In genomic region chrX:41875142-41875541, GRCh38 we compare ENCODE assay signal across 22 cellular contexts. TPM values are rescaled to one million over a fixed set of nuclear protein-coding genes. Genes with fewer than 3 reads are reported as not detected.
DNase-seq lines count a peak whose midpoint lies in the region; ATAC-seq and TF ChIP-seq lines count a peak whose summit lies in the region.
"Had no signal": no experiment of that assay in that cellular context is flagged by ENCODE, and none has a peak within 500 bp of the region (broad histone marks: within the 10 kb centered on the region; RNA-seq: fewer than 3 reads in every experiment).

No MANE protein-coding gene starts in this region.

- DNase-seq in AG10803 (ENCODE audit: low read depth) (peak; percentile 11), astrocyte of the spinal cord (ENCODE audit: low read depth, low spot score) (peak; percentile 29), kidney glomerular epithelial cell (lab: John Stamatoyannopoulos, UW) (peak; percentile 4), MM.1S (no peak), DMS79 treated with DMSO at 0.1 percent for 48 hours (lab: John Stamatoyannopoulos, UW) (no peak)
- DNase-seq in natural killer cell treated with Interleukin-12 subunit alpha and Interleukin-12 subunit beta and Interleukin-15 and Interleukin-18, amount 100 ng/mL, for 72 hours (ENCODE audit: low spot score) = no peak
- DNase-seq: BE2C; CD4-positive, CD25-positive, alpha-beta regulatory T cell; DMS153; EL; HFFc6; KBM-7; NCI-H1417; NCI-H187 treated with DMSO at 0.1 percent for 48 hours; NCI-H526; PC-3; SIG-M5 had no signal

- H3K27me3 Mint-ChIP-seq in natural killer cell treated with Interleukin-12 subunit alpha and Interleukin-12 subunit beta and Interleukin-15 and Interleukin-18, amount 100 ng/mL, for 72 hours = peaks cover 0 to 4% of the 10 kb centered on the region in 2 donors
- H3K27me3 Mint-ChIP-seq: CD4-positive, CD25-positive, alpha-beta regulatory T cell had no signal

- H3K9me2 ChIP-seq in MM.1S (replicated peaks; ENCODE audit: insufficient read depth, low read length) = no peaks in the 10 kb centered on the region

- no peak for ATAC-seq in GM21390 (IDR thresholded peaks at IDR 0.05; ENCODE audit: unreplicated experiment)
- ATAC-seq in natural killer cell treated with Interleukin-12 subunit alpha and Interleukin-12 subunit beta and Interleukin-15 and Interleukin-18, amount 100 ng/mL, for 72 hours = no peak
- ATAC-seq: PC-3, SK-N-SH treated with all-trans-retinoic acid at 6 μM for 48 hours had no signal

- no peaks in the 10 kb centered on the region for H3K36me3 Mint-ChIP-seq in natural killer cell treated with Interleukin-12 subunit alpha and Interleukin-12 subunit beta and Interleukin-15 and Interleukin-18, amount 100 ng/mL, for 72 hours

- no peak overlapping the region for H3K27ac ChIP-seq in HEK293 (ENCODE audit: extremely low read depth, low read depth, low read length)
- no peak overlapping the region for H3K27ac ChIP-seq in MM.1S (ENCODE audit: low read length)
- H3K27ac ChIP-seq: 22Rv1, RWPE1 had no signal

- H3K36me3 ChIP-seq in HEK293 (ENCODE audit: control insufficient read depth in 2 of 2, insufficient read depth in 1 of 2, low read length in 2 of 2) (no peaks in the 10 kb centered on the region), MM.1S (replicated peaks; ENCODE audit: insufficient read depth, low read length) (no peaks in the 10 kb centered on the region)
- H3K36me3 ChIP-seq: BE2C had no signal

- H3K4me3 Mint-ChIP-seq in natural killer cell treated with Interleukin-12 subunit alpha and Interleukin-12 subunit beta and Interleukin-15 and Interleukin-18, amount 100 ng/mL, for 72 hours = no peak overlapping the region
- H3K4me3 Mint-ChIP-seq: HFFc6 had no signal

- no peaks in the 10 kb centered on the region for H4K20me1 ChIP-seq in MM.1S (ENCODE audit: insufficient read depth, low read length)

- CTCF ChIA-PET in HEK293 (lab: Yijun Ruan, JAX) = interaction anchor here (0.7 to 0.9 kb wide), 2 partner anchors 94 to 180 kb away, joined by 3 read pairs; no protein-coding TSS in a partner anchor

- H3K4me1 ChIP-seq in HEK293 (ENCODE audit: control insufficient read depth, insufficient read depth, low read length) (no peaks in the 10 kb centered on the region; the same call in 1 of the 2 replicates), MM.1S (ENCODE audit: low read length) (no peaks in the 10 kb centered on the region)
- H3K4me1 ChIP-seq: BE2C had no signal

- H3K9me3 Mint-ChIP-seq in natural killer cell treated with Interleukin-12 subunit alpha and Interleukin-12 subunit beta and Interleukin-15 and Interleukin-18, amount 100 ng/mL, for 72 hours = no peaks in the 10 kb centered on the region
- H3K9me3 Mint-ChIP-seq: CD4-positive, CD25-positive, alpha-beta regulatory T cell; HFFc6 had no signal

- H3K9ac ChIP-seq in MM.1S (ENCODE audit: low read length) = no peak overlapping the region

- H3K27me3 ChIP-seq in MM.1S (replicated peaks; ENCODE audit: insufficient read depth, low read length) = no peaks in the 10 kb centered on the region
- H3K27me3 ChIP-seq: BE2C had no signal

- POLR2A ChIA-PET in HEK293 (lab: Yijun Ruan, JAX) = no interaction called here

- in situ Hi-C loops in astrocyte of the spinal cord (cut with HindIII; ENCODE audit: low sequenced_read_pairs) = no loop called here

- TF ChIP-seq CTCF in AG10803 (conservative IDR thresholded peaks at IDR 0.05; ENCODE audit: low read length) (no peak), HEK293 (tag by site-specific recombination; IDR thresholded peaks at IDR 0.05) (no peak), astrocyte of the spinal cord (IDR thresholded peaks at IDR 0.05; ENCODE audit: low read depth, low read length) (no peak), MM.1S (IDR thresholded peaks at IDR 0.05; ENCODE audit: low read length) (no peak)

- H3K9me3 ChIP-seq in HEK293 (ENCODE audit: control insufficient read depth, insufficient read depth, low read depth, low read length) (no peaks in the 10 kb centered on the region), MM.1S (replicated peaks; ENCODE audit: insufficient read depth, low read length) (no peaks in the 10 kb centered on the region)
- H3K9me3 ChIP-seq: BE2C had no signal

- H3K27ac Mint-ChIP-seq in natural killer cell treated with Interleukin-12 subunit alpha and Interleukin-12 subunit beta and Interleukin-15 and Interleukin-18, amount 100 ng/mL, for 72 hours = no peak overlapping the region
- H3K27ac Mint-ChIP-seq: CD4-positive, CD25-positive, alpha-beta regulatory T cell; HFFc6 had no signal

- H3K4me3 ChIP-seq in AG10803 (ENCODE audit: low read length) (no peak overlapping the region), HEK293 (ENCODE audit: low read depth, low read length) (no peak overlapping the region), astrocyte of the spinal cord (ENCODE audit: low read depth, low read length) (no peak overlapping the region), MM.1S (ENCODE audit: low read length) (no peak overlapping the region)

- H2AFZ ChIP-seq in MM.1S (ENCODE audit: low read length) = no peak overlapping the region

- H3K79me2 ChIP-seq in MM.1S (ENCODE audit: low read length) = peaks cover 7% of the 10 kb centered on the region

- H3K4me1 Mint-ChIP-seq in natural killer cell treated with Interleukin-12 subunit alpha and Interleukin-12 subunit beta and Interleukin-15 and Interleukin-18, amount 100 ng/mL, for 72 hours (ENCODE audit: low read depth in 2 of 2) = peaks cover 8% of the 10 kb centered on the region in 2 donors

- no peak overlapping the region for H3K4me2 ChIP-seq in MM.1S (ENCODE audit: low read depth, low read length)

- no peaks in the 10 kb centered on the region for H3F3A ChIP-seq in MM.1S (ENCODE audit: insufficient read depth, low read length)

TF ChIP-seq in HEK293, 187 proteins besides CTCF, POLR2A, EP300 and RAD21:
- no peak for TF ChIP-seq ZNF148 (tag by site-specific recombination; IDR thresholded peaks at IDR 0.05; ENCODE audit: borderline replicate concordance)
- no peak for TF ChIP-seq KLF17 (tag by site-specific recombination; IDR thresholded peaks at IDR 0.05)
- TF ChIP-seq ZNF585B (tag by site-specific recombination; IDR thresholded peaks at IDR 0.05) = peak; percentile 71

RNA-seq across cellular contexts. Expression of gene CASK, which starts 48.2 kb away (rescaled TPM):
- total RNA-seq in natural killer cell treated with Interleukin-12 subunit alpha and Interleukin-12 subunit beta and Interleukin-15 and Interleukin-18, amount 100 ng/mL, for 72 hours = 10 to 100 TPM; 30.5 to 55.3 TPM

Comparison
In these comparisons a context has a peak if more than half of its experiments do, and no peak if none do; other contexts are left out.
1. DNase-seq: peak in AG10803 (single experiment), astrocyte of the spinal cord (single experiment) and kidney glomerular epithelial cell (single experiment); none in MM.1S (single experiment), natural killer cell treated with Interleukin-12 subunit alpha and Interleukin-12 subunit beta and Interleukin-15 and Interleukin-18, amount 100 ng/mL, for 72 hours (single experiment) and DMS79 treated with DMSO at 0.1 percent for 48 hours (single experiment).